Comparison of ENCODE assay signal across 2 cellular contexts in the genomic region with DNA sequence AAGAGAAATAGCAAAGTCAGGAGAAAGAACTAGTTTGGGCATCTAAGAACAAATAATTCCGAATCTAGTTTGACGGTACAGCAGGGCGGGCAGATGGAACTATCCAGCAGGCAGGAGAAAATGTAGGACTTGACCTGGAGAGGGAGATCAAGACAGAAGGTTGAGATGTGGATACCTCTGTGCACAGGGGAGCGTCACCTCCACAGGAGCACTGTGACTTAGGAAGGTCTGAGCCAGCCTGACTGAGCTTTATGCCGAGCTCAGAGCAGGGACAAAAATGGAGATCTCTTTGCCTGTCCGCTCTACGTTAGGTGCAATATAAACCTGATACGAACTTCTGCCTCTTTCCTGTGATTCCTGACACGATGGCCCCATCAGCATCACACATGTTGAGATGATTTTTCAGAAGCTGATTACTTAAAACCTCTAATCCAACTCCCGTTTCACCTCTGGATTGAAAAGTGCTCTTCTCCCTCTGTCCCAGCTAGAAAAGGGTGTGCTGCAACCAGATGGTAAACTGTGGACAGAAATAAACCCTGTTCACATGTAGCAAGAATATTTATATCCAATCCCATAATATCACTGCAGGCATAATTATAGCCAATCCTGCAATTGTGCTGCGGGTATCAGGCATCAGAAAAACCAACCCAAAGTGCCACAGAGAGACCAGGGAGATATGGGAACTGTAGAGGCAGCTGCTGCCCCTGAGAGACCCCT.
TF ChIP-seq lines count a peak whose summit lies in the region.

No MANE protein-coding gene starts in this region.

TF ChIP-seq in K562, 482 proteins besides CTCF, POLR2A, EP300 and RAD21:
- TF ChIP-seq MIER1 (IDR thresholded peaks at IDR 0.05; ENCODE audit: low read depth) (no peak), RCOR1 (IDR thresholded peaks at IDR 0.05; ENCODE audit: borderline replicate concordance in 1 of 2, low read depth in 2 of 2, low read length in 2 of 2) (no peak), ZNF696 (CRISPR knock-in tag; conservative IDR thresholded peaks at IDR 0.05) (no peak), ETV6 (IDR thresholded peaks at IDR 0.05; ENCODE audit: borderline replicate concordance in 1 of 2, low read depth in 2 of 2, low read length in 1 of 2) (no peak), ETV6 (CRISPR knock-in tag; IDR thresholded peaks at IDR 0.05; ENCODE audit: borderline replicate concordance) (no peak), JUNB (CRISPR knock-in tag; conservative IDR thresholded peaks at IDR 0.05) (no peak), ZNF316 (IDR thresholded peaks at IDR 0.05) (no peak), FOXA1 (IDR thresholded peaks at IDR 0.05; ENCODE audit: borderline replicate concordance) (no peak), PHB2 (IDR thresholded peaks at IDR 0.05; ENCODE audit: low read depth) (no peak)
- TF ChIP-seq, protein P1, sequence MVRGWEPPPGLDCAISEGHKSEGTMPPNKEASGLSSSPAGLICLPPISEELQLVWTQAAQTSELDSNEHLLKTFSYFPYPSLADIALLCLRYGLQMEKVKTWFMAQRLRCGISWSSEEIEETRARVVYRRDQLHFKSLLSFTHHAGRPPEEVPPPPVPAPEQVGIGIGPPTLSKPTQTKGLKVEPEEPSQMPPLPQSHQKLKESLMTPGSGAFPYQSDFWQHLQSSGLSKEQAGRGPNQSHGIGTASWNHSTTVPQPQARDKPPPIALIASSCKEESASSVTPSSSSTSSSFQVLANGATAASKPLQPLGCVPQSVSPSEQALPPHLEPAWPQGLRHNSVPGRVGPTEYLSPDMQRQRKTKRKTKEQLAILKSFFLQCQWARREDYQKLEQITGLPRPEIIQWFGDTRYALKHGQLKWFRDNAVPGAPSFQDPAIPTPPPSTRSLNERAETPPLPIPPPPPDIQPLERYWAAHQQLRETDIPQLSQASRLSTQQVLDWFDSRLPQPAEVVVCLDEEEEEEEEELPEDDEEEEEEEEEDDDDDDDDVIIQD (CRISPR knock-in tag; IDR thresholded peaks at IDR 0.05) = no peak
- TF ChIP-seq, protein P2, sequence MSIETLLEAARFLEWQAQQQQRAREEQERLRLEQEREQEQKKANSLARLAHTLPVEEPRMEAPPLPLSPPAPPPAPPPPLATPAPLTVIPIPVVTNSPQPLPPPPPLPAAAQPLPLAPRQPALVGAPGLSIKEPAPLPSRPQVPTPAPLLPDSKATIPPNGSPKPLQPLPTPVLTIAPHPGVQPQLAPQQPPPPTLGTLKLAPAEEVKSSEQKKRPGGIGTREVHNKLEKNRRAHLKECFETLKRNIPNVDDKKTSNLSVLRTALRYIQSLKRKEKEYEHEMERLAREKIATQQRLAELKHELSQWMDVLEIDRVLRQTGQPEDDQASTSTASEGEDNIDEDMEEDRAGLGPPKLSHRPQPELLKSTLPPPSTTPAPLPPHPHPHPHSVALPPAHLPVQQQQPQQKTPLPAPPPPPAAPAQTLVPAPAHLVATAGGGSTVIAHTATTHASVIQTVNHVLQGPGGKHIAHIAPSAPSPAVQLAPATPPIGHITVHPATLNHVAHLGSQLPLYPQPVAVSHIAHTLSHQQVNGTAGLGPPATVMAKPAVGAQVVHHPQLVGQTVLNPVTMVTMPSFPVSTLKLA (conservative IDR thresholded peaks at IDR 0.05) = no peak

TF ChIP-seq in H1, 55 proteins besides CTCF, POLR2A, EP300 and RAD21:
- no peak for TF ChIP-seq KDM1A (IDR thresholded peaks at IDR 0.05; ENCODE audit: borderline replicate concordance, low read length)
- TF ChIP-seq FOSL1 (IDR thresholded peaks at IDR 0.05; ENCODE audit: insufficient read depth, low read depth, low read length) = no peak
- no peak for TF ChIP-seq PHF8 (conservative IDR thresholded peaks at IDR 0.05; ENCODE audit: low read depth, low read length)
- TF ChIP-seq POLR2AphosphoS5 (IDR thresholded peaks at IDR 0.05; ENCODE audit: low read depth, low read length) = no peak
- no peak for TF ChIP-seq SRF (IDR thresholded peaks at IDR 0.05; ENCODE audit: low read depth, low read length)
- no peak for TF ChIP-seq BCL11A (IDR thresholded peaks at IDR 0.05; ENCODE audit: low read depth in 2 of 2, low read length in 2 of 2)
- no peak for TF ChIP-seq GTF2F1 (IDR thresholded peaks at IDR 0.05; ENCODE audit: borderline replicate concordance, low read depth, low read length)
- TF ChIP-seq RNF2 (IDR thresholded peaks at IDR 0.05; ENCODE audit: borderline replicate concordance, low read depth, low read length, missing control alignments, poor library complexity, severe bottlenecking) = no peak
TF ChIP-seq in H1: peak in this region for 0.
